In genomic region chr7:2019693-2020511, GRCh38 we compare ENCODE assay signal across 8 cellular contexts.
DNase-seq lines count a peak whose midpoint lies in the region; ATAC-seq lines count a peak whose summit lies in the region.

No MANE protein-coding gene starts in this region.

- peaks cover 11% of the 10 kb centered on the region for H3K36me3 Mint-ChIP-seq in T-helper 2 cell treated with Interferon-gamma antibody and Interleukin-4, amounts not matched to agents 5 μg/mL and 100 μg/mL, for 36 hours (ENCODE audit: low read depth)
- H3K36me3 Mint-ChIP-seq in naive thymus-derived CD8-positive, alpha-beta T cell = peaks cover 3 to 6% (median 5%) of the 10 kb centered on the region in 3 donors

- peak overlapping the region; percentile 79 for H3K27ac Mint-ChIP-seq in T-helper 2 cell treated with Interferon-gamma antibody and Interleukin-4, amounts not matched to agents 5 μg/mL and 100 μg/mL, for 36 hours
- H3K27ac Mint-ChIP-seq in naive thymus-derived CD8-positive, alpha-beta T cell = peak overlapping the region; percentile 80 to 98 (median 94)

- ATAC-seq in HG02642 (IDR thresholded peaks at IDR 0.05; ENCODE audit: poor library complexity, unreplicated experiment) = peak; percentile 76
- peak; percentile 93 to 94 for ATAC-seq in naive thymus-derived CD8-positive, alpha-beta T cell

- H3K4me1 Mint-ChIP-seq in T-helper 2 cell treated with Interferon-gamma antibody and Interleukin-4, amounts not matched to agents 5 μg/mL and 100 μg/mL, for 36 hours (ENCODE audit: low read depth) = peaks cover 13% of the 10 kb centered on the region
- H3K4me1 Mint-ChIP-seq in naive thymus-derived CD8-positive, alpha-beta T cell = peaks cover 16 to 53% (median 35%) of the 10 kb centered on the region in 4 donors

- peak overlapping the region; percentile 29 for H3K4me3 Mint-ChIP-seq in T-helper 2 cell treated with Interferon-gamma antibody and Interleukin-4, amounts not matched to agents 5 μg/mL and 100 μg/mL, for 36 hours
- peak overlapping the region; percentile 27 to 86 (median 78) for H3K4me3 Mint-ChIP-seq in naive thymus-derived CD8-positive, alpha-beta T cell

- H3K27me3 Mint-ChIP-seq in T-helper 2 cell treated with Interferon-gamma antibody and Interleukin-4, amounts not matched to agents 5 μg/mL and 100 μg/mL, for 36 hours (ENCODE audit: low read depth) = peaks cover 3% of the 10 kb centered on the region
- H3K27me3 Mint-ChIP-seq in naive thymus-derived CD8-positive, alpha-beta T cell = no peaks in the 10 kb centered on the region

- POLR2A ChIA-PET in naive thymus-derived CD8-positive, alpha-beta T cell (lab: Charles Lee) = no interaction called here

- H3K9me3 Mint-ChIP-seq in T-helper 2 cell treated with Interferon-gamma antibody and Interleukin-4, amounts not matched to agents 5 μg/mL and 100 μg/mL, for 36 hours = peaks cover 10% of the 10 kb centered on the region
- peaks cover 0 to 9% (median 7%) of the 10 kb centered on the region in 9 donors for H3K9me3 Mint-ChIP-seq in naive thymus-derived CD8-positive, alpha-beta T cell

- DNase-seq in GM04503 (ENCODE audit: low read depth) (peak; percentile 82), putamen (ENCODE audit: low spot score) (no peak), kidney tubule cell (ENCODE audit: low spot score) (no peak), NCI-H446 (lab: John Stamatoyannopoulos, UW) (no peak)
- DNase-seq in T-helper 2 cell treated with Interferon-gamma antibody and Interleukin-4, amounts not matched to agents 5 μg/mL and 100 μg/mL, for 36 hours (ENCODE audit: low spot score) = peak; percentile 17
- peak; percentile 18 for DNase-seq in effector CD8-positive, alpha-beta T cell (lab: John Stamatoyannopoulos, UW)
- DNase-seq in naive thymus-derived CD8-positive, alpha-beta T cell = peak; percentile 33 to 81 (median 63)

Comparison
In these comparisons a context has a peak if more than half of its experiments do, and no peak if none do; other contexts are left out.
1. DNase-seq: peak in GM04503 (single experiment), T-helper 2 cell treated with Interferon-gamma antibody and Interleukin-4, amounts not matched to agents 5 μg/mL and 100 μg/mL, for 36 hours (single experiment), effector CD8-positive, alpha-beta T cell (single experiment) and naive thymus-derived CD8-positive, alpha-beta T cell (10 of 10); none in putamen (single experiment), kidney tubule cell (single experiment) and NCI-H446 (0 of 2).